In genomic region chr7:21221130-21221529, GRCh38 we compare ENCODE assay signal across 9 cellular contexts.
"Had no signal": no experiment of that assay in that cellular context is flagged by ENCODE, and none has a peak within 500 bp of the region (broad histone marks: within the 10 kb centered on the region; RNA-seq: fewer than 3 reads in every experiment).

No MANE protein-coding gene starts in this region.

- ATAC-seq: GM23338 had no signal

- H3K9ac ChIP-seq: KMS-11 had no signal

- FAIRE-seq: H1, H54 had no signal

- H3K27ac ChIP-seq: KMS-11 had no signal

- H3K4me3 Mint-ChIP-seq: GM23338, H9 had no signal

- H3K9me3 Mint-ChIP-seq: GM23338, H9 had no signal

- H3K4me3 ChIP-seq: GM23338 had no signal

- H2AFZ ChIP-seq: GM23338 had no signal

- DNase-seq: H9, HCEC 1CT, IMR-90, Karpas-422, KBM-7 had no signal

- H3K4me2 ChIP-seq: GM23338, KMS-11 had no signal

- H3K27ac Mint-ChIP-seq: GM23338, H9 had no signal
